21 cellular contexts compared by ENCODE assay signal in genomic region chr12:13176257-13176656, GRCh38.
"Had no signal": no experiment of that assay in that cellular context is flagged by ENCODE, and none has a peak within 500 bp of the region (broad histone marks: within the 10 kb centered on the region; RNA-seq: fewer than 3 reads in every experiment).

No MANE protein-coding gene starts in this region.

- H3K27ac ChIP-seq: cardiac muscle cell, gastrocnemius medialis, heart left ventricle, sigmoid colon, spleen had no signal

- H3K9me3 Mint-ChIP-seq: activated naive CD4-positive, alpha-beta T cell treated with anti-CD3 and anti-CD28 coated beads, Interleukin-2, amount 50 U/mL, for 24 hours; effector memory CD8-positive, alpha-beta T cell; natural killer cell; stimulated activated naive B cell treated with anti-CD40 and anti-IgM and Interleukin-4, amounts not matched to agents 10 μg/mL and 1 μg/mL and 100 μg/mL, for 72 hours had no signal

- H3K4me3 ChIP-seq: cardiac muscle cell, gastrocnemius medialis, heart left ventricle, sigmoid colon, spleen, thyroid gland had no signal

- H3K36me3 Mint-ChIP-seq: activated naive CD4-positive, alpha-beta T cell treated with anti-CD3 and anti-CD28 coated beads, Interleukin-2, amount 50 U/mL, for 24 hours; natural killer cell had no signal

- H3K27me3 ChIP-seq: cardiac muscle cell, gastrocnemius medialis, heart left ventricle, sigmoid colon, thyroid gland had no signal

- H3K9me3 ChIP-seq: gastrocnemius medialis, heart left ventricle, sigmoid colon, spleen, thyroid gland had no signal

- H3K36me3 ChIP-seq: cardiac muscle cell, gastrocnemius medialis, heart left ventricle, sigmoid colon, spleen, thyroid gland had no signal

- H3K4me3 Mint-ChIP-seq: activated naive CD4-positive, alpha-beta T cell treated with anti-CD3 and anti-CD28 coated beads, Interleukin-2, amount 50 U/mL, for 24 hours; effector memory CD8-positive, alpha-beta T cell; natural killer cell; stimulated activated naive B cell treated with anti-CD40 and anti-IgM and Interleukin-4, amounts not matched to agents 10 μg/mL and 1 μg/mL and 100 μg/mL, for 72 hours had no signal

- H3K27me3 Mint-ChIP-seq: activated naive CD4-positive, alpha-beta T cell treated with anti-CD3 and anti-CD28 coated beads, Interleukin-2, amount 50 U/mL, for 24 hours had no signal

- ATAC-seq: effector memory CD8-positive, alpha-beta T cell; gastrocnemius medialis; heart left ventricle; natural killer cell; SK-N-SH treated with all-trans-retinoic acid at 6 μM for 48 hours; stimulated activated naive B cell treated with anti-CD40 and anti-IgM and Interleukin-4, amounts not matched to agents 10 μg/mL and 1 μg/mL and 100 μg/mL, for 72 hours had no signal

- H3K27ac Mint-ChIP-seq: activated naive CD4-positive, alpha-beta T cell treated with anti-CD3 and anti-CD28 coated beads, Interleukin-2, amount 50 U/mL, for 24 hours; effector memory CD8-positive, alpha-beta T cell; natural killer cell; stimulated activated naive B cell treated with anti-CD40 and anti-IgM and Interleukin-4, amounts not matched to agents 10 μg/mL and 1 μg/mL and 100 μg/mL, for 72 hours had no signal

- DNase-seq: activated CD4-positive, alpha-beta T cell treated with anti-CD3 and anti-CD28 coated beads for 48 hours; activated CD4-positive, CD25-positive, alpha-beta regulatory T cell; activated CD8-positive, alpha-beta memory T cell treated with anti-CD3 and anti-CD28 coated beads for 24 hours; activated CD8-positive, alpha-beta memory T cell treated with anti-CD3 and anti-CD28 coated beads, Interleukin-2, amount 50 U/mL, for 48 hours; activated effector memory CD4-positive, alpha-beta T cell treated with anti-CD3 and anti-CD28 coated beads, Interleukin-2, amount 50 U/mL, for 16 hours; activated T-cell treated with anti-CD3 and anti-CD28 coated beads, Interleukin-2, amount 50 U/mL, for 48 hours; dermis blood vessel endothelial cell; effector memory CD8-positive, alpha-beta T cell; gastrocnemius medialis; heart left ventricle; mesendoderm; natural killer cell; nucleus accumbens; sigmoid colon; spleen; stimulated activated naive B cell treated with anti-CD40 and anti-IgM and Interleukin-4, amounts not matched to agents 10 μg/mL and 1 μg/mL and 100 μg/mL, for 72 hours; T1000; thyroid gland had no signal
